Comparison of ENCODE assay signal across 26 cellular contexts in genomic region chr1:230624097-230624713, GRCh38.
"Had no signal": no experiment of that assay in that cellular context is flagged by ENCODE, and none has a peak within 500 bp of the region (broad histone marks: within the 10 kb centered on the region; RNA-seq: fewer than 3 reads in every experiment).

No MANE protein-coding gene starts in this region.

- ATAC-seq: heart left ventricle; left colon; left lung; lower lobe of right lung; naive thymus-derived CD8-positive, alpha-beta T cell; sciatic nerve; stimulated activated naive B cell treated with anti-CD40 and anti-IgM and Interleukin-4, amounts not matched to agents 10 μg/mL and 1 μg/mL and 100 μg/mL, for 72 hours; stimulated activated naive CD8-positive, alpha-beta T cell treated with anti-CD3 and anti-CD28 coated beads, Interleukin-15, Interleukin-2, amounts not matched to agents 100 U/mL and 50 U/mL, for 24 hours had no signal

- H3K4me3 ChIP-seq: heart left ventricle, left lung, lower lobe of right lung, ovary, right atrium auricular region, skin epidermis, stomach, thoracic aorta, tibial artery, uterus had no signal

- H3K36me3 ChIP-seq: heart left ventricle, left lung, lower lobe of right lung, ovary, right atrium auricular region, stomach, thoracic aorta, tibial artery, uterus had no signal

- H3K27me3 ChIP-seq: heart left ventricle, ovary, right atrium auricular region, uterus had no signal

- DNase-seq: heart left ventricle; hypothalamus; immature natural killer cell; kidney; left colon; left lung; lower lobe of right lung; mammary epithelial cell; mesendoderm; naive thymus-derived CD8-positive, alpha-beta T cell; ovary; stimulated activated CD4-positive, alpha-beta T cell treated with anti-CD3 and anti-CD28 coated beads, Interleukin-12 subunit alpha, Interleukin-12 subunit beta, amount 100 ng/mL, for 4 hours; stimulated activated CD4-positive, alpha-beta T cell treated with anti-CD3 and anti-CD28 coated beads, Interleukin-15, amount 100 ng/mL, for 24 hours; stimulated activated CD4-positive, alpha-beta T cell treated with anti-CD3 and anti-CD28 coated beads, Interleukin-2, amount 100 ng/mL, for 24 hours; stimulated activated CD4-positive, alpha-beta T cell treated with anti-CD3 and anti-CD28 coated beads, Interleukin-4, amount 100 ng/mL, for 1 hour; stimulated activated naive B cell treated with anti-CD40 and anti-IgM and Interleukin-4, amounts not matched to agents 10 μg/mL and 1 μg/mL and 100 μg/mL, for 72 hours; stimulated activated naive CD8-positive, alpha-beta T cell treated with anti-CD3 and anti-CD28 coated beads, Interleukin-15, Interleukin-2, amounts not matched to agents 100 U/mL and 50 U/mL, for 24 hours; stomach; tibial artery; trophoblast cell; uterus had no signal

- H3K9me3 ChIP-seq: heart left ventricle, left lung, lower lobe of right lung, ovary, right atrium auricular region, stomach, thoracic aorta, tibial artery, uterus had no signal

- H3K4me1 ChIP-seq: heart left ventricle, left lung, lower lobe of right lung, right atrium auricular region, stomach, tibial artery, uterus had no signal

- FAIRE-seq: islet of Langerhans, kidney had no signal

- H3K27ac ChIP-seq: heart left ventricle, left lung, lower lobe of right lung, ovary, right atrium auricular region, skin epidermis, stomach, thoracic aorta, tibial artery, uterus had no signal
